7 cellular contexts compared by ENCODE assay signal in the genomic region with DNA sequence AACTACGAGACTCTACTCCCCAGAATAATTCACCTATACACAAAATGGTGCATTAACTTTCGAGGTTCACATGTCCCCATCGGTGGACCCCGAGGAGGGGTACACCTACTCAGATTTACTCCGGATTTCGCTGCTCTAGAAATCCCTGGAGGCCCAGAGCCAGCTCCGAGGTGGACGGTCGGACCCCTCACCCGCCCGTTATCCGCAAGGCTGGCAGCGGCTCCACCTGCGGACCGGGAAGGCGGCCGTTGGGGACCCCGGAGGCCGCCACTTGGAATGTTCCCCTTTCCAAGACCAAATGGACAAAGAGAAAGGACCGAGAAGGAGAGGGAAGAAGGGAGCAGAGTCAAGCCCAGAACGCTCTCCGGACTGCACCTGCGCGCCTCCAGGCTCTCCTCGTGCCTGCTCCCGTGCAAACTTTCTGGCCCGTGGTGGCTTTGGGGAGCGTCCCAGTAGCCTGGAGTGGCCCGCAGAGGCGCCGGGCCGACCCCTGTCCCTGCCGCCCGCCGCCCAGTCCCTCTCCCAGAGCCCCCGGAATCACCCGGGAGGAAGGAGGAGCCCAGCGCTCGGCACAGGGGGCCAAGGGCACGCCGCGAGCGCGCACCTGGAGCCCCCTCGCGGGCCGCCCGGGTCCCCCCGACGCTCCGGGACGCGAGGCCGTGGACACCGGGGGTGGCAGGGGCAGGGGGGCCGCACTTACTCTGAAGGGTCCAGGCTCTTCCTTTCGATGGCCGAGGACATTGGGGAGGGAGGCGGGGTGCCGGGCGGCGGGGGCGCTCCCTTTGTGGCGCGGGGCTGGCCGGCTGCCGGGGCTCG. TPM values are rescaled to one million over a fixed set of nuclear protein-coding genes. Genes with fewer than 3 reads are reported as not detected.
DNase-seq lines count a peak whose midpoint lies in the region; ATAC-seq and TF ChIP-seq lines count a peak whose summit lies in the region.

No MANE protein-coding gene starts in this region.

- peaks cover 83% of the 10 kb centered on the region for H3K27me3 Mint-ChIP-seq in progenitor cell of endocrine pancreas

- peak overlapping the region; percentile 55 for H3K4me3 Mint-ChIP-seq in progenitor cell of endocrine pancreas (ENCODE audit: low read depth)

- H3K4me1 Mint-ChIP-seq in progenitor cell of endocrine pancreas (ENCODE audit: low read depth), result peaks cover 2% of the 10 kb centered on the region

- DNase-seq in NCI-H69 (lab: John Stamatoyannopoulos, UW) (peak; percentile 57), progenitor cell of endocrine pancreas (ENCODE audit: low spot score, unreplicated experiment) (no peak), HT-29 (ENCODE audit: low spot score) (no peak), NCI-H1694 (lab: John Stamatoyannopoulos, UW) (no peak), NCI-H2171 treated with DMSO at 0.1 percent for 48 hours (lab: John Stamatoyannopoulos, UW) (no peak)

- H3K36me3 Mint-ChIP-seq in progenitor cell of endocrine pancreas (ENCODE audit: insufficient read depth), result no peaks in the 10 kb centered on the region

- TF ChIP-seq CTCF in progenitor cell of endocrine pancreas (IDR thresholded peaks at IDR 0.05; ENCODE audit: unreplicated experiment), result no peak

- H3K9me3 Mint-ChIP-seq in progenitor cell of endocrine pancreas (ENCODE audit: low read depth), result no peaks in the 10 kb centered on the region

- H3K27ac Mint-ChIP-seq in progenitor cell of endocrine pancreas, result no peak overlapping the region

- ATAC-seq in GM19452 (IDR thresholded peaks at IDR 0.05; ENCODE audit: unreplicated experiment), result peak; percentile 13
- peak; percentile 34 for ATAC-seq in esophagus mucosa

RNA-seq across cellular contexts. Expression of gene LMO2, which starts 23.0 kb away (rescaled TPM):
- total RNA-seq in esophagus mucosa (11.7 TPM), progenitor cell of endocrine pancreas (0.36 and 0.55 TPM in 2 replicates)
- total RNA-seq in HT-29 (2014; rRNA removed; shearing (Covaris generic)), result 0.05 and 0.21 TPM in 2 replicates
